ENCODE assay signal across 8 cellular contexts in the genomic region with DNA sequence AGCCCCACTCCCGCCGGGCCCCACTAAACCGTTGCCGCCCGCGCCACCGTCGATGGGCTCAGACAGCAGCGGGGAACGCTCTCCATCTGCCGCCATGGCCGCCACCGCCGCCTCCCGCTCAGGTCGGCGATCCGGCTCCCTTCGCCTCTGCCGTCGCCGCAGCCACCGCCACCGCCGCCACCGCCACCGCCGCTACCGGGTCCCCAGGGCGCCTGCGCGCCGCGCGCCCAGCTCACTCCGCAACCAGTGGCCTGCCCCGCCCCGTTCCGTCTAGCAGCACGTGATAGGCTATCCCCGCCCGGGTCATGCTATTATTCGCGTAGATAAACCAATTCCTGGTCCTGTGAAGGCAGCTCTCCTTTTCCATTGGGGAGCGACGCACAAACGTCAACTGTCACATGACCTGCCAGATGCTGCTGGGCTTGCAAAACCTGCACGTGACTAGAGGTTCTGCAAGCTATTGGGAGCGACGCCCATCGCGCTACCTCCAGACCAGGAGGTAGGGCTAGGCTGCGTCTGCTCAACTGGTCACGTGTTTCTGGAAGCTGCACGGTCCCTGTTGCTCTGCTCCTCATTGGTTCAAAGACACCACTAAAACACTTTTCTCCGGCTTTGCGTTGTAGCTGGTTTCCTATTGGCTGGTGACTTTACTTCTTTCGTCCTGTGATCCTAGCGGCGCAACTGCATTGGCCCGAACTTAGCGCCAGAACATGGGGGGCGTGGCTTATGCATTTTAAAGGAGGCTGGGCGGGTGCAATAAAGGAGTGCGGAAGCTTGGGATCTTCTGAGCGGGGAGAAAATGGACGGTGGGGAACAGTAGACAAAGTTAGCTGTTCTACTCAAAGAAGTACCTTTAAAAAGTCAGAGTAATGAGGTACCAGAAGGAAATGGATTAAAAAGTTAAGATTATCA. TPM values are rescaled to one million over a fixed set of nuclear protein-coding genes. Genes with fewer than 3 reads are reported as not detected.
DNase-seq lines count a peak whose midpoint lies in the region; ATAC-seq and TF ChIP-seq lines count a peak whose summit lies in the region.

PIP4P1 (minus strand) TSS at position 205 of the 912 bp plus-strand sequence; CDS start at position 96, 109 bp downstream.

- H3K36me3 ChIP-seq in spleen, result peaks cover 3 to 40% (median 35%) of the 10 kb centered on the region in 6 donors

- no peak for TF ChIP-seq CTCF in AG09309 (IDR thresholded peaks at IDR 0.05; ENCODE audit: control insufficient read depth, insufficient read depth, low read depth, low read length, missing control alignments)
- TF ChIP-seq CTCF in spleen (IDR thresholded peaks at IDR 0.05 in 8 of 11, conservative IDR thresholded peaks at IDR 0.05 in 3 of 11), result peak in 4 of 11 experiments; percentile 12 to 38 (median 19)

- H3K9me3 Mint-ChIP-seq in central memory CD8-positive, alpha-beta T cell, result no peaks in the 10 kb centered on the region

- peaks cover 29% of the 10 kb centered on the region for H3K4me1 Mint-ChIP-seq in central memory CD8-positive, alpha-beta T cell

- 0 to 1% (median 1%) methylated on average over 21 to 67 of the region's 67 CpGs for WGBS in spleen, 5 donors

- no peaks in the 10 kb centered on the region for H3K27me3 ChIP-seq in spleen (replicated peaks in 1 of 7)

- peaks cover 22 to 63% (median 50%) of the 10 kb centered on the region in 6 donors for H3K4me1 ChIP-seq in spleen

- H3K4me3 ChIP-seq in AG09309 (ENCODE audit: control insufficient read depth, low read depth, low read length) (peak within 1 kb of the TSS; percentile 59), spleen (peak within 1 kb of the TSS; percentile 78 to 95 (median 86))

- H3K27ac Mint-ChIP-seq in central memory CD8-positive, alpha-beta T cell (ENCODE audit: low read depth), result peak within 1 kb of the TSS; percentile 87

- H3K9me3 ChIP-seq in spleen, result no peaks in the 10 kb centered on the region

- peak; percentile 95 for ATAC-seq in GM19025 (IDR thresholded peaks at IDR 0.05; ENCODE audit: low read depth, unreplicated experiment)
- peak; percentile 93 for ATAC-seq in HG03342 (IDR thresholded peaks at IDR 0.05; ENCODE audit: unreplicated experiment)
- peak; percentile 95 for ATAC-seq in central memory CD8-positive, alpha-beta T cell (replicated peaks; ENCODE audit: extremely low read depth, poor library complexity, severe bottlenecking)

- peaks cover 32% of the 10 kb centered on the region for H3K36me3 Mint-ChIP-seq in central memory CD8-positive, alpha-beta T cell (ENCODE audit: insufficient read depth)

- H3K4me3 Mint-ChIP-seq in central memory CD8-positive, alpha-beta T cell, result peak within 1 kb of the TSS; percentile 83

- H3K27ac ChIP-seq in spleen, result peak within 1 kb of the TSS; percentile 92 to 99 (median 98)

- DNase-seq in AG09309 (ENCODE audit: low read depth) (peak; percentile 100), NCI-H446 (lab: John Stamatoyannopoulos, UW) (peak; percentile 99 to 100), inferior parietal cortex (ENCODE audit: extremely low spot score) (peak; percentile 100), spleen (peak; percentile 100)
- peak; percentile 99 for DNase-seq in activated CD4-positive, CD25-positive, alpha-beta regulatory T cell treated with anti-CD3 and anti-CD28 coated beads, Interleukin-2, amount 50 U/mL, for 16 hours (ENCODE audit: low read depth, low spot score)
- peak; percentile 95 to 97 for DNase-seq in central memory CD8-positive, alpha-beta T cell (ENCODE audit: low spot score in 2 of 2)

- no peaks in the 10 kb centered on the region for H3K27me3 Mint-ChIP-seq in central memory CD8-positive, alpha-beta T cell

- intact Hi-C loops in spleen (cut with DNase I; ENCODE audit: low total_unique reads), result loop anchor here (10.0 kb wide), 1 partner anchor 47 kb away; the partner anchor contains the start of gene TEP1

- TF ChIP-seq POLR2A in spleen (IDR thresholded peaks at IDR 0.05), result peak in 2 of 3 donors; percentile 71 to 84

RNA-seq across cellular contexts. Expression of gene PIP4P1, which starts in this region (rescaled TPM):
- total RNA-seq in spleen, result 10 to 100 TPM; 32.5 to 45.6 (median 38.4) TPM
- 10 to 100 TPM; 37.1 to 79.6 (median 55.9) TPM for polyA plus RNA-seq in spleen

Comparison
In these comparisons a context has a peak if more than half of its experiments do, and no peak if none do; other contexts are left out.
1. Peak in every context shown above with its lines: DNase-seq, ATAC-seq, H3K4me3 ChIP-seq and H3K27ac ChIP-seq.